12 cellular contexts compared by ENCODE assay signal in the genomic region with DNA sequence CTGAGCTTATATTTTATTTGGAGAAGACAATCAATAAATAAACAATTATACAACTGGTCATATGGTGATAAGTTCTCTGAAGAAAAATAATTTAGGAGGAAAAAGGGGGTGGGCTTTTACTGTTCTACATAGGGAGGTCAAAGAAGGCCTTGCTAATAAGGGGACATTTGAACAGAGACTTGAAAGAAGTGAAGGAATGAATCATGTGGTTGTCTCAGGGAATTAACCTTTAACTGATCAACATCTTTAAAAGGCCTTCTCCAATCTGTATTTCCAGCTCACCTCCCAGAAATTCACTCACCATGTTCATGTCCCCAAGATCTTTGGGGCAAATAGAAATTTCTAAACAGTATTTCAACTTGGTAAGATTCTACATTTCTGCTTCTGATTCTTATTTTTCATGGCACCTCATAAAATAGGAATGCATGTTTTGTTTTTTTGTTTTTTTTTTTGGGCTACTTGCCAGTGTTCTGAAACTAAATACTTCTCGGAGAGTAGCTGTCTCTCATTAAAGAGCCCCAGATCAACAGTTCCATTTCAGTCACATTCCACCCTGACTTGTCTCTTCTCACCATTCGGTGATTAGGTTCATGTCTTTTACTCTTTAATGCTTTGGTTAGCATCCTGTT. TPM values are rescaled to one million over a fixed set of nuclear protein-coding genes. Genes with fewer than 3 reads are reported as not detected.
A peak's percentile ranks its signal among the peaks of the same experiment; 100 is the strongest.
DNase-seq lines count a peak whose midpoint lies in the region; ATAC-seq and TF ChIP-seq lines count a peak whose summit lies in the region.
"Had no signal": no experiment of that assay in that cellular context is flagged by ENCODE, and none has a peak within 500 bp of the region (broad histone marks: within the 10 kb centered on the region; RNA-seq: fewer than 3 reads in every experiment).

No MANE protein-coding gene starts in this region.

- no peak overlapping the region for H3K56ac ChIP-seq in IMR-90 (ENCODE audit: extremely low read depth, insufficient read depth, low read length)

- CTCF ChIA-PET in IMR-90 (lab: Yijun Ruan, JAX), result no interaction called here
- CTCF ChIA-PET in naive thymus-derived CD4-positive, alpha-beta T cell (lab: Charles Lee), result interaction anchor here (0.6 to 0.8 kb wide), 2 partner anchors 8 to 9 kb away, joined by 3 to 4 read pairs; no protein-coding TSS in a partner anchor

- H2BK120ac ChIP-seq in IMR-90 (ENCODE audit: low read depth, low read length), result no peak overlapping the region

- no peak overlapping the region for H3K9ac ChIP-seq in IMR-90 (ENCODE audit: low read depth, low read length)

- H4K20me1 ChIP-seq in IMR-90 (ENCODE audit: insufficient read depth, low read length), result no peaks in the 10 kb centered on the region

- peaks cover 5% of the 10 kb centered on the region; the same call in 1 of the 2 replicates for H3K4me1 ChIP-seq in IMR-90 (ENCODE audit: control insufficient read depth, insufficient read depth, low read length)
- peaks cover 10 to 32% of the 10 kb centered on the region in 2 donors for H3K4me1 ChIP-seq in naive thymus-derived CD4-positive, alpha-beta T cell (ENCODE audit: control insufficient read depth in 2 of 2, insufficient read depth in 2 of 2, low read length in 2 of 2)

- no peak overlapping the region for H3K27ac ChIP-seq in IMR-90 (ENCODE audit: insufficient read depth, low read length)
- H3K27ac ChIP-seq in naive thymus-derived CD4-positive, alpha-beta T cell (ENCODE audit: low read depth, low read length), result no peak overlapping the region
- H3K27ac ChIP-seq: SJCRH30 had no signal

- dilution Hi-C loops in IMR-90 (cut with HindIII; ENCODE audit: low sequenced_read_pairs, unreplicated experiment), result no loop called here

- in situ Hi-C loops in IMR-90 (cut with MboI; ENCODE audit: low sequenced_read_pairs), result no loop called here

- ATAC-seq in IMR-90 (ENCODE audit: low read depth) (peak; percentile 40), HG03565 (IDR thresholded peaks at IDR 0.05; ENCODE audit: unreplicated experiment) (no peak), HG02981 (IDR thresholded peaks at IDR 0.05; ENCODE audit: unreplicated experiment) (no peak)
- ATAC-seq in naive thymus-derived CD4-positive, alpha-beta T cell, result no peak

- peak overlapping the region; percentile 17; the same call in 1 of the 2 replicates for H4K5ac ChIP-seq in IMR-90 (ENCODE audit: low read depth, low read length)

- H2AK5ac ChIP-seq in IMR-90 (ENCODE audit: low read depth, low read length), result no peak overlapping the region

- TF ChIP-seq POLR2A in IMR-90 (IDR thresholded peaks at IDR 0.05; ENCODE audit: low read depth, low read length), result no peak

- peak overlapping the region in 1 of 2 experiments; percentile 4; a peak in 1 of 4 replicates for H4K8ac ChIP-seq in IMR-90 (ENCODE audit: low read depth in 2 of 2, low read length in 2 of 2)

- peaks cover 51% of the 10 kb centered on the region for H3K4me1 Mint-ChIP-seq in chondrocyte (ENCODE audit: low read depth)
- H3K4me1 Mint-ChIP-seq in naive thymus-derived CD4-positive, alpha-beta T cell, result peaks cover 22 to 68% (median 59%) of the 10 kb centered on the region in 7 donors

- POLR2A ChIA-PET in IMR-90 (lab: Charles Lee; ENCODE audit: unreplicated experiment), result no interaction called here
- POLR2A ChIA-PET in naive thymus-derived CD4-positive, alpha-beta T cell (lab: Charles Lee), result interaction anchor here (0.8 kb wide), 1 partner anchor 222 kb away, joined by 4 read pairs; no protein-coding TSS in a partner anchor

- H3K4me3 ChIP-seq in IMR-90 (ENCODE audit: insufficient read depth, low read depth, low read length), result no peak overlapping the region
- H3K4me3 ChIP-seq in naive thymus-derived CD4-positive, alpha-beta T cell (ENCODE audit: low read length), result no peak overlapping the region
- H3K4me3 ChIP-seq: SJCRH30 had no signal

- H2BK5ac ChIP-seq in IMR-90 (ENCODE audit: low read depth, low read length, poor library complexity, severe bottlenecking), result peak overlapping the region; percentile 12

- H3K9me3 Mint-ChIP-seq in chondrocyte (ENCODE audit: low read depth), result no peaks in the 10 kb centered on the region
- peaks cover 0 to 2% (median 0%) of the 10 kb centered on the region in 11 donors for H3K9me3 Mint-ChIP-seq in naive thymus-derived CD4-positive, alpha-beta T cell

- H3K79me1 ChIP-seq in IMR-90 (ENCODE audit: low read depth in 1 of 2, low read length in 2 of 2), result peaks cover 8 to 13% of the 10 kb centered on the region in 2 experiments

- no peaks in the 10 kb centered on the region for H3K27me3 ChIP-seq in IMR-90 (ENCODE audit: control insufficient read depth, insufficient read depth, low read length)
- H3K27me3 ChIP-seq in naive thymus-derived CD4-positive, alpha-beta T cell (ENCODE audit: control insufficient read depth in 2 of 2, insufficient read depth in 2 of 2, low read length in 2 of 2), result no peaks in the 10 kb centered on the region
- H3K27me3 ChIP-seq: SJCRH30 had no signal

- H3K23ac ChIP-seq in IMR-90 (ENCODE audit: low read depth, low read length), result peak overlapping the region; percentile 14; the same call in 1 of the 2 replicates

- peak; percentile 9 for DNase-seq in AG08396 (ENCODE audit: low spot score)
- no peak for DNase-seq in IMR-90
- DNase-seq in chondrocyte (ENCODE audit: low spot score), result no peak
- DNase-seq in naive thymus-derived CD4-positive, alpha-beta T cell, result no peak
- DNase-seq in stimulated activated naive CD4-positive, alpha-beta T cell (lab: John Stamatoyannopoulos, UW), result no peak
- DNase-seq in NCI-H2107 (lab: John Stamatoyannopoulos, UW), result no peak
- DNase-seq: COR-L47, HCEC 1CT, NCI-H2029 treated with DMSO at 0.1 percent for 48 hours had no signal

- H3K27ac Mint-ChIP-seq in chondrocyte (ENCODE audit: unreplicated experiment), result peak overlapping the region; percentile 92
- H3K27ac Mint-ChIP-seq in naive thymus-derived CD4-positive, alpha-beta T cell, result peak overlapping the region; percentile 0 to 91 (median 50)

- 60% methylated on average over 1 of the region's 2 CpGs; no CpG with 5 or more reads in 1 of the 2 experiments for WGBS in IMR-90 (ENCODE audit: extremely low coverage in 2 of 2, insufficient read length in 1 of 2), 2 experiments

- H2BK15ac ChIP-seq in IMR-90 (ENCODE audit: low read depth, low read length), result no peak overlapping the region

- H3K9me3 ChIP-seq in IMR-90 (ENCODE audit: control insufficient read depth, insufficient read depth, low read length), result no peaks in the 10 kb centered on the region
- no peaks in the 10 kb centered on the region for H3K9me3 ChIP-seq in naive thymus-derived CD4-positive, alpha-beta T cell (ENCODE audit: control insufficient read depth in 2 of 3, low read length in 3 of 3)
- H3K9me3 ChIP-seq: SJCRH30 had no signal

- H3K18ac ChIP-seq in IMR-90 (ENCODE audit: low read depth, low read length), result peak overlapping the region; percentile 49; the same call in 1 of the 2 replicates

- H3K27me3 Mint-ChIP-seq in chondrocyte (ENCODE audit: low read depth), result no peaks in the 10 kb centered on the region
- H3K27me3 Mint-ChIP-seq in naive thymus-derived CD4-positive, alpha-beta T cell, result no peaks in the 10 kb centered on the region

- peak overlapping the region; percentile 51 for H3K4me3 Mint-ChIP-seq in chondrocyte (ENCODE audit: unreplicated experiment)
- H3K4me3 Mint-ChIP-seq in naive thymus-derived CD4-positive, alpha-beta T cell, result peak overlapping the region in 9 of 10 donors; percentile 11 to 79 (median 54)

- no peak overlapping the region for H3K4ac ChIP-seq in IMR-90 (ENCODE audit: low read depth, low read length)

- intact Hi-C loops in IMR-90 (cut with micrococcal nuclease), result no loop called here
- intact Hi-C loops in naive thymus-derived CD4-positive, alpha-beta T cell (cut with micrococcal nuclease), result loop anchor here in 1 of 2 donors (2.0 kb wide), 2 partner anchors 17 to 19 kb away; a partner anchor contains a TSS

- 0 out of 2 replicates have a peak, but pooled peaks cover 2% of the 10 kb centered on the region for H3K36me3 ChIP-seq in IMR-90 (ENCODE audit: control insufficient read depth, insufficient read depth, low read length)
- H3K36me3 ChIP-seq in naive thymus-derived CD4-positive, alpha-beta T cell (ENCODE audit: control insufficient read depth in 2 of 3, insufficient read depth in 3 of 3, low read length in 3 of 3), result no peaks in the 10 kb centered on the region
- H3K36me3 ChIP-seq: SJCRH30 had no signal

- no peak overlapping the region for H4K91ac ChIP-seq in IMR-90 (ENCODE audit: insufficient read depth, low read depth, low read length)

- no TSS peak for BruUV-seq in IMR-90 (replicated peaks; lab: Mats Ljungman, UMichigan)

- no peak overlapping the region for H2AK9ac ChIP-seq in IMR-90 (replicated peaks; ENCODE audit: low read depth, low read length, poor library complexity)

- H2BK20ac ChIP-seq in IMR-90 (ENCODE audit: low read depth, low read length), result no peak overlapping the region

- TF ChIP-seq CTCF in IMR-90 (conservative IDR thresholded peaks at IDR 0.05; ENCODE audit: low read depth, low read length), result no peak
- TF ChIP-seq CTCF in chondrocyte (IDR thresholded peaks at IDR 0.05), result no peak

- peak overlapping the region; percentile 74; the same call in 1 of the 2 replicates for H3K4me2 ChIP-seq in IMR-90 (ENCODE audit: low read depth, low read length)

- H3K36me3 Mint-ChIP-seq in chondrocyte (ENCODE audit: low read depth), result no peaks in the 10 kb centered on the region
- H3K36me3 Mint-ChIP-seq in naive thymus-derived CD4-positive, alpha-beta T cell, result peaks cover 0 to 33% (median 3%) of the 10 kb centered on the region in 5 donors

- no peak overlapping the region for H2AFZ ChIP-seq in IMR-90 (replicated peaks; ENCODE audit: low read length, poor library complexity)

- TF ChIP-seq RAD21 in IMR-90 (IDR thresholded peaks at IDR 0.05; ENCODE audit: low read length), result no peak

- no peak overlapping the region for H3K14ac ChIP-seq in IMR-90 (replicated peaks; ENCODE audit: low read depth, low read length)

- H3K9me1 ChIP-seq in IMR-90 (ENCODE audit: insufficient read depth, low read length), result peaks cover 3% of the 10 kb centered on the region; the same call in 1 of the 2 replicates

TF ChIP-seq in IMR-90, 13 proteins besides CTCF, POLR2A, EP300 and RAD21 (continues in another document):
- TF ChIP-seq MAFK (IDR thresholded peaks at IDR 0.05; ENCODE audit: low read depth, low read length) (no peak), CHD1 (IDR thresholded peaks at IDR 0.05; ENCODE audit: low read depth, low read length) (no peak), CEBPB (IDR thresholded peaks at IDR 0.05; ENCODE audit: low read depth, low read length) (no peak)

RNA-seq across cellular contexts. Expression of a gene that starts 19.2 kb away (rescaled TPM):
- total RNA-seq in IMR-90 (2012; rRNA removed) (1.4 and 4.4 TPM in 2 replicates), chondrocyte (3.9 to 5.4 TPM (median 4.1 TPM) in 3 replicates)
- polyA plus RNA-seq in IMR-90 (2012; rRNA removed), result 0.99 and 2.0 TPM in 2 replicates
- 0.14 and 0.45 TPM in 2 replicates for polyA plus RNA-seq in IMR-90 (2012; cell fraction: cytosol; rRNA removed)
- polyA plus RNA-seq in IMR-90 (2012; cell fraction: nucleus; rRNA removed; ENCODE audit: low replicate concordance), result 0.04 and 1.5 TPM in 2 replicates
- 10 to 100 TPM; 24.1 to 60.4 (median 32.8) TPM for total RNA-seq in naive thymus-derived CD4-positive, alpha-beta T cell
- polyA plus RNA-seq in naive thymus-derived CD4-positive, alpha-beta T cell, result 10 to 100 TPM; 51.0 to 59.8 TPM
